In genomic region chr11:68369756-68370155, GRCh38 we compare ENCODE assay signal across 19 cellular contexts. TPM values are rescaled to one million over a fixed set of nuclear protein-coding genes. Genes with fewer than 3 reads are reported as not detected.
A peak's percentile ranks its signal among the peaks of the same experiment; 100 is the strongest.
DNase-seq lines count a peak whose midpoint lies in the region; FAIRE-seq and TF ChIP-seq lines count a peak whose summit lies in the region.
"Had no signal": no experiment of that assay in that cellular context is flagged by ENCODE, and none has a peak within 500 bp of the region (broad histone marks: within the 10 kb centered on the region; RNA-seq: fewer than 3 reads in every experiment).

No MANE protein-coding gene starts in this region.

- peaks cover 6% of the 10 kb centered on the region for H3K79me1 ChIP-seq in neuronal stem cell (ENCODE audit: low read depth, low read length)

- H2BK120ac ChIP-seq in neuronal stem cell (ENCODE audit: low read depth, low read length), result no peak overlapping the region

- H3K4me3 Mint-ChIP-seq in T-helper 2 cell treated with Interferon-gamma antibody and Interleukin-4, amounts not matched to agents 5 μg/mL and 100 μg/mL, for 36 hours, result no peak overlapping the region
- H3K4me3 Mint-ChIP-seq: activated CD4-positive, alpha-beta T cell treated with anti-CD3 and anti-CD28 coated beads for 36 hours; natural killer cell treated with Interleukin-12 subunit alpha and Interleukin-12 subunit beta and Interleukin-15 and Interleukin-18, amount 100 ng/mL, for 72 hours had no signal

- no peak overlapping the region for H3K4ac ChIP-seq in neuronal stem cell (ENCODE audit: low read length)

- DNase-seq in NT2/D1 (ENCODE audit: low read depth, low spot score) (no peak), coronary artery (ENCODE audit: low spot score) (no peak), neuronal stem cell (ENCODE audit: low spot score) (no peak), thyroid gland (no peak), NCI-H526 (lab: John Stamatoyannopoulos, UW) (no peak), urothelium cell line (ENCODE audit: low spot score) (no peak)
- no peak for DNase-seq in T-helper 2 cell treated with Interferon-gamma antibody and Interleukin-4, amounts not matched to agents 5 μg/mL and 100 μg/mL, for 36 hours (ENCODE audit: low spot score)
- DNase-seq: activated CD4-positive, alpha-beta T cell treated with anti-CD3 and anti-CD28 coated beads for 36 hours; activated gamma-delta T cell treated with Interleukin-2 at 50 U/mL for 16 hours; foreskin melanocyte; NCI-H1694 treated with DMSO at 0.1 percent for 48 hours; NCI-H446 treated with DMSO at 0.1 percent for 48 hours; SIG-M5 had no signal

- intact Hi-C loops in thyroid gland (cut with DNase I), result no loop called here

- no peak overlapping the region for H4K91ac ChIP-seq in neuronal stem cell (ENCODE audit: low read depth, low read length, poor library complexity)

- H3K36me3 ChIP-seq in NT2/D1 (ENCODE audit: insufficient read depth, insufficient read length, low read length), result peaks cover 44% of the 10 kb centered on the region
- peaks cover 16 to 26% of the 10 kb centered on the region in 2 donors for H3K36me3 ChIP-seq in neuronal stem cell (replicated peaks in 1 of 2; ENCODE audit: control insufficient read depth in 2 of 2, insufficient read depth in 2 of 2, low read length in 2 of 2)
- peaks cover 9 to 18% of the 10 kb centered on the region in 2 donors for H3K36me3 ChIP-seq in thyroid gland

- H2BK5ac ChIP-seq in neuronal stem cell (ENCODE audit: low read length), result no peak overlapping the region

- TF ChIP-seq POLR2A in thyroid gland (IDR thresholded peaks at IDR 0.05), result no peak

- H3K9me3 Mint-ChIP-seq in T-helper 2 cell treated with Interferon-gamma antibody and Interleukin-4, amounts not matched to agents 5 μg/mL and 100 μg/mL, for 36 hours, result no peaks in the 10 kb centered on the region
- H3K9me3 Mint-ChIP-seq: natural killer cell treated with Interleukin-12 subunit alpha and Interleukin-12 subunit beta and Interleukin-15 and Interleukin-18, amount 100 ng/mL, for 72 hours had no signal

- no peak overlapping the region for H2AFZ ChIP-seq in neuronal stem cell (ENCODE audit: low read length)

- no peak overlapping the region for H3K14ac ChIP-seq in neuronal stem cell (ENCODE audit: low read length)

- no peak overlapping the region for H3K4me3 ChIP-seq in NT2/D1 (ENCODE audit: insufficient read length, low read depth)
- no peak overlapping the region for H3K4me3 ChIP-seq in coronary artery
- H3K4me3 ChIP-seq in neuronal stem cell (ENCODE audit: low read length in 2 of 2), result no peak overlapping the region
- H3K4me3 ChIP-seq in thyroid gland (replicated peaks in 1 of 3), result no peak overlapping the region

- H2BK15ac ChIP-seq in neuronal stem cell (ENCODE audit: low read length), result no peak overlapping the region

- no CpG with 5 or more reads among the region's 8 CpGs for WGBS in neuronal stem cell (ENCODE audit: extremely low coverage in 2 of 2, insufficient read length in 2 of 2, insufficient replicate concordance in 1 of 2), 2 donors
- 80 to 88% methylated on average over 1 to 6 of the region's 8 CpGs for WGBS in thyroid gland, 2 donors

- H3K18ac ChIP-seq in neuronal stem cell (ENCODE audit: low read length), result peak overlapping the region; percentile 48

- H3K27ac ChIP-seq in coronary artery (peak overlapping the region; percentile 93 to 94), neuronal stem cell (replicated peaks; ENCODE audit: low read length) (no peak overlapping the region), thyroid gland (peak overlapping the region in 2 of 3 donors; percentile 65 to 84)

- no peak overlapping the region for H4K8ac ChIP-seq in neuronal stem cell (ENCODE audit: low read depth, low read length)

- H3K4me2 ChIP-seq in neuronal stem cell (ENCODE audit: insufficient read depth, low read length, poor library complexity, severe bottlenecking), result no peak overlapping the region

- no peaks in the 10 kb centered on the region for H3K36me3 Mint-ChIP-seq in T-helper 2 cell treated with Interferon-gamma antibody and Interleukin-4, amounts not matched to agents 5 μg/mL and 100 μg/mL, for 36 hours (ENCODE audit: low read depth)
- H3K36me3 Mint-ChIP-seq: natural killer cell treated with Interleukin-12 subunit alpha and Interleukin-12 subunit beta and Interleukin-15 and Interleukin-18, amount 100 ng/mL, for 72 hours had no signal

- H2BK12ac ChIP-seq in neuronal stem cell (ENCODE audit: low read length), result no peak overlapping the region

- no peaks in the 10 kb centered on the region for H3K27me3 ChIP-seq in NT2/D1 (ENCODE audit: insufficient read depth, insufficient read length)
- H3K27me3 ChIP-seq in neuronal stem cell (ENCODE audit: control insufficient read depth in 3 of 3, insufficient read depth in 3 of 3, low read depth in 1 of 3, low read length in 3 of 3), result no peaks in the 10 kb centered on the region
- H3K27me3 ChIP-seq in thyroid gland, result no peaks in the 10 kb centered on the region
- H3K27me3 ChIP-seq: BE2C had no signal

- no peak for TF ChIP-seq CTCF in coronary artery (IDR thresholded peaks at IDR 0.05)
- TF ChIP-seq CTCF in thyroid gland (IDR thresholded peaks at IDR 0.05), result no peak

- no peak overlapping the region for H2AK5ac ChIP-seq in neuronal stem cell (ENCODE audit: low read depth, low read length)

- H3K4me1 ChIP-seq in NT2/D1 (ENCODE audit: insufficient read depth, insufficient read length) (peaks cover 26% of the 10 kb centered on the region), neuronal stem cell (ENCODE audit: control insufficient read depth in 2 of 2, insufficient read depth in 1 of 2, low read depth in 1 of 2, low read length in 2 of 2) (peaks cover 14 to 16% of the 10 kb centered on the region in 2 donors), thyroid gland (peaks cover 19 to 42% of the 10 kb centered on the region in 2 donors)

- no peak overlapping the region for H3K27ac Mint-ChIP-seq in T-helper 2 cell treated with Interferon-gamma antibody and Interleukin-4, amounts not matched to agents 5 μg/mL and 100 μg/mL, for 36 hours
- H3K27ac Mint-ChIP-seq: activated CD4-positive, alpha-beta T cell treated with anti-CD3 and anti-CD28 coated beads for 36 hours; natural killer cell treated with Interleukin-12 subunit alpha and Interleukin-12 subunit beta and Interleukin-15 and Interleukin-18, amount 100 ng/mL, for 72 hours had no signal

- peaks cover 2% of the 10 kb centered on the region for H3K27me3 Mint-ChIP-seq in T-helper 2 cell treated with Interferon-gamma antibody and Interleukin-4, amounts not matched to agents 5 μg/mL and 100 μg/mL, for 36 hours (ENCODE audit: low read depth)
- H3K27me3 Mint-ChIP-seq: activated CD4-positive, alpha-beta T cell treated with anti-CD3 and anti-CD28 coated beads for 36 hours had no signal

- H3K9me3 ChIP-seq in NT2/D1 (ENCODE audit: insufficient read depth, low read length), result no peaks in the 10 kb centered on the region
- no peaks in the 10 kb centered on the region for H3K9me3 ChIP-seq in neuronal stem cell (replicated peaks in 1 of 2; ENCODE audit: control insufficient read depth in 2 of 2, insufficient read depth in 1 of 2, low read depth in 1 of 2, low read length in 2 of 2)
- no peaks in the 10 kb centered on the region for H3K9me3 ChIP-seq in thyroid gland
- H3K9me3 ChIP-seq: BE2C had no signal

- H3K9ac ChIP-seq in NT2/D1 (ENCODE audit: insufficient read length, low read depth), result peak overlapping the region; percentile 32
- H3K9ac ChIP-seq in neuronal stem cell (ENCODE audit: low read depth, low read length, poor library complexity), result peak overlapping the region; percentile 21

- H3K23ac ChIP-seq in neuronal stem cell (ENCODE audit: low read depth, low read length, poor library complexity), result no peak overlapping the region

- FAIRE-seq in urothelium cell line (lab: Jason Lieb, UNC), result no peak
- FAIRE-seq: astrocyte, colon, D721Med, endothelial cell of umbilical vein had no signal

- peaks cover 5% of the 10 kb centered on the region for H3K4me1 Mint-ChIP-seq in T-helper 2 cell treated with Interferon-gamma antibody and Interleukin-4, amounts not matched to agents 5 μg/mL and 100 μg/mL, for 36 hours (ENCODE audit: low read depth)
- H3K4me1 Mint-ChIP-seq: activated CD4-positive, alpha-beta T cell treated with anti-CD3 and anti-CD28 coated beads for 36 hours had no signal

RNA-seq across cellular contexts. Expression of gene LRP5, which starts 57.4 kb away (rescaled TPM):
- polyA plus RNA-seq in neuronal stem cell (2013, experiment 1 of 2), result 32.3 TPM
- polyA plus RNA-seq in neuronal stem cell (2013, experiment 2 of 2), result 34.5 TPM
- 10 to 100 TPM; 45.8 to 75.5 (median 54.3) TPM for total RNA-seq in thyroid gland
